ENCODE assay signal across 9 cellular contexts in the genomic region with DNA sequence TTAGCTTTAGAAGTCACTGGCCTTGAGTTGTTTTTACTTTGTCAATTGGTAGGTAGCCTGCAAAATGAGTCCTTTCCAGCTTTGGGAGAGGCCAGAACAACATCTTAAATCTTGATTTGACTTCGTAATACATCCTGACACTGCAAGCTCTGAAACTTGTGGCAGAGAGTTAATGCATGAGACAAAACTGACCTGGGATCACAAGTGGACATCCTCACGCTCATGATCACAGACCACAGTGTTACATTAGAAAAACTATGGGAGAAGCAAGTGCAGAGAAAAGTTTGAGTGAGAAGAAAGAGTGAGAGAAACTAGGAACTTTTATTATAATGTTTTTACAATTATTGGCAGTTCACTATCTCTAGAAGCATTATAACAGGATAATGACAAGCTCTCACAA.
DNase-seq lines count a peak whose midpoint lies in the region; TF ChIP-seq lines count a peak whose summit lies in the region.
"Had no signal": no experiment of that assay in that cellular context is flagged by ENCODE, and none has a peak within 500 bp of the region (broad histone marks: within the 10 kb centered on the region; RNA-seq: fewer than 3 reads in every experiment).

No MANE protein-coding gene starts in this region.

- no peak for DNase-seq in adrenal gland
- DNase-seq in foreskin melanocyte = peak; percentile 14
- no peak for DNase-seq in neuronal stem cell (ENCODE audit: low spot score)
- DNase-seq in uterus = no peak
- DNase-seq in NCI-H226 = no peak
- no peak for DNase-seq in iPS-NIHi11 (ENCODE audit: low spot score)
- DNase-seq in NOMO-1 treated with dmso at 0.1 percent for 144 hours (lab: John Stamatoyannopoulos, UW; ENCODE audit: unreplicated experiment) = no peak
- DNase-seq: DND-41, NCI-H1105 had no signal

- no peaks in the 10 kb centered on the region for H3K79me1 ChIP-seq in neuronal stem cell (ENCODE audit: low read depth, low read length)

- 27 to 52% (median 38%) methylated on average over 2 of the region's 2 CpGs for WGBS in adrenal gland, 4 donors
- no CpG with 5 or more reads among the region's 2 CpGs for WGBS in neuronal stem cell (ENCODE audit: extremely low coverage in 2 of 2, insufficient read length in 2 of 2, insufficient replicate concordance in 1 of 2), 2 donors

- H3K9me3 ChIP-seq in adrenal gland (replicated peaks in 1 of 3) (no peaks in the 10 kb centered on the region), neuronal stem cell (replicated peaks in 1 of 2; ENCODE audit: control insufficient read depth in 2 of 2, insufficient read depth in 1 of 2, low read depth in 1 of 2, low read length in 2 of 2) (peaks cover 0 to 9% of the 10 kb centered on the region in 2 donors), uterus (no peaks in the 10 kb centered on the region)

- peaks cover 0 to 28% of the 10 kb centered on the region in 2 donors for H3K4me1 ChIP-seq in adrenal gland (replicated peaks in 1 of 2)
- peaks cover 10 to 70% of the 10 kb centered on the region in 2 donors for H3K4me1 ChIP-seq in neuronal stem cell (ENCODE audit: control insufficient read depth in 2 of 2, insufficient read depth in 1 of 2, low read depth in 1 of 2, low read length in 2 of 2)
- H3K4me1 ChIP-seq in uterus = peaks cover 0 to 15% of the 10 kb centered on the region in 2 donors

- H2BK120ac ChIP-seq in neuronal stem cell (ENCODE audit: low read depth, low read length) = no peak overlapping the region

- no peak overlapping the region for H3K9ac ChIP-seq in neuronal stem cell (ENCODE audit: low read depth, low read length, poor library complexity)

- H3K36me3 ChIP-seq in adrenal gland (replicated peaks in 1 of 2) (no peaks in the 10 kb centered on the region), neuronal stem cell (replicated peaks in 1 of 2; ENCODE audit: control insufficient read depth in 2 of 2, insufficient read depth in 2 of 2, low read length in 2 of 2) (peaks cover 0 to 4% of the 10 kb centered on the region in 2 donors), uterus (no peaks in the 10 kb centered on the region)

- no peak overlapping the region for H2BK5ac ChIP-seq in neuronal stem cell (ENCODE audit: low read length)

- H3K4me3 ChIP-seq in adrenal gland = peak overlapping the region in 2 of 4 donors; percentile 10 to 44
- peak overlapping the region in 1 of 2 donors; percentile 36 for H3K4me3 ChIP-seq in neuronal stem cell (ENCODE audit: low read length in 2 of 2)
- H3K4me3 ChIP-seq in uterus = peak overlapping the region; percentile 20 to 36

- H3K4me2 ChIP-seq in neuronal stem cell (ENCODE audit: insufficient read depth, low read length, poor library complexity, severe bottlenecking) = no peak overlapping the region

- no peak for TF ChIP-seq CTCF in adrenal gland (IDR thresholded peaks at IDR 0.05)
- no peak for TF ChIP-seq CTCF in uterus (IDR thresholded peaks at IDR 0.05)

- H3K27ac ChIP-seq in adrenal gland (peak overlapping the region; percentile 62 to 84 (median 65)), neuronal stem cell (replicated peaks; ENCODE audit: low read length) (peak overlapping the region; percentile 8), uterus (peak overlapping the region; percentile 84 to 87)

- H3K18ac ChIP-seq in neuronal stem cell (ENCODE audit: low read length) = no peak overlapping the region

- no peak overlapping the region for H3K14ac ChIP-seq in neuronal stem cell (ENCODE audit: low read length)

- no peak overlapping the region for H4K8ac ChIP-seq in neuronal stem cell (ENCODE audit: low read depth, low read length)

- H2BK12ac ChIP-seq in neuronal stem cell (ENCODE audit: low read length) = no peak overlapping the region

- no peak overlapping the region for H2AFZ ChIP-seq in neuronal stem cell (ENCODE audit: low read length)

- intact Hi-C loops in adrenal gland (cut with DNase I) (no loop called here), uterus (cut with DNase I; ENCODE audit: low total_unique reads) (no loop called here)

- TF ChIP-seq POLR2A in adrenal gland (IDR thresholded peaks at IDR 0.05) (no peak), uterus (IDR thresholded peaks at IDR 0.05) (no peak)

- no peak overlapping the region for H4K91ac ChIP-seq in neuronal stem cell (ENCODE audit: low read depth, low read length, poor library complexity)

- no peak overlapping the region for H2BK15ac ChIP-seq in neuronal stem cell (ENCODE audit: low read length)

- H3K27me3 ChIP-seq in adrenal gland (no peaks in the 10 kb centered on the region), neuronal stem cell (ENCODE audit: control insufficient read depth in 3 of 3, insufficient read depth in 3 of 3, low read depth in 1 of 3, low read length in 3 of 3) (no peaks in the 10 kb centered on the region), uterus (no peaks in the 10 kb centered on the region)

- H3K4ac ChIP-seq in neuronal stem cell (ENCODE audit: low read length) = no peak overlapping the region

- no peak overlapping the region for H2AK5ac ChIP-seq in neuronal stem cell (ENCODE audit: low read depth, low read length)

- no peak overlapping the region for H3K23ac ChIP-seq in neuronal stem cell (ENCODE audit: low read depth, low read length, poor library complexity)

Comparison
In these comparisons a context has a peak if more than half of its experiments do, and no peak if none do; other contexts are left out.
1. H3K27ac ChIP-seq: peak in every context shown above with its lines; median percentile 86 in uterus; 65 in adrenal gland; 8 in neuronal stem cell.